16 cellular contexts compared by ENCODE assay signal in the genomic region with DNA sequence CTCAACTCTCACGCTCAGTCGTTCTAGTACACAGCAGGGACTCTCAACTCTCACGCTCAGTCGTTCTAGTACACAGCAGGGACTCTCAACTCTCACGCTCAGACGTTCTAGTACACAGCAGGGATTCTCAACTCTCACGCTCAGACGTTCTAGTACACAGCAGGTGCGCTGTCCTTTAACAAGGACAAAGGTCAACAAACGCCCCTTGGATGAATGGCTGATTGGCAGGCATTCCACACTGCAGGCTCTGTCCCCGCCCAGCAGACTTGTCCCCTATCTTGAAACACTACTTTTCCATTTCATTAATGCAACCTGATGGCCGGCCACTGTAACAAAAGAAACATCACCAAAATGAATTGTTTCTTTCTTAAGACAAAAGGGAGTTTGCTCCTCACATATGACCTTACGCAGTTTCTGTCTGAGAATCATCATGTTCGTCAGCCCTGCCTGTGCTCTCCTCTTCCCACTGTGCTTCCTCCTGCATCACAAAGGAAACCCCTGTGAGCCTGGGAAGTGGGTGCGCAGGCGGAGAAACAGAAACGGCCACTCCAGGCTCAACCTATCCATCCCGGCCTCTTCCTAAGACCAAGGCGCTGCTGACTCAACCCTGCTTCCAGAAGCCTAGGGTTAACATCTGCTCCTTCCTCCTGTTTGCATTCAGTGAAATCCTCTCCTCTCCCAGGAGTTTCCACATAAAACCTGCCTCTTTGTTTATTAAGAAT. TPM values are rescaled to one million over a fixed set of nuclear protein-coding genes. Genes with fewer than 3 reads are reported as not detected.
DNase-seq lines count a peak whose midpoint lies in the region; ATAC-seq, FAIRE-seq and TF ChIP-seq lines count a peak whose summit lies in the region.
"Had no signal": no experiment of that assay in that cellular context is flagged by ENCODE, and none has a peak within 500 bp of the region (broad histone marks: within the 10 kb centered on the region; RNA-seq: fewer than 3 reads in every experiment).

No MANE protein-coding gene starts in this region.

- H3K27me3 Mint-ChIP-seq in astrocyte (ENCODE audit: low read depth, unreplicated experiment) (no peaks in the 10 kb centered on the region), natural killer cell (ENCODE audit: low read depth in 2 of 2) (no peaks in the 10 kb centered on the region)
- no peaks in the 10 kb centered on the region for H3K27me3 Mint-ChIP-seq in activated T-cell treated with anti-CD3 and anti-CD28 coated beads, Interleukin-2, amount 50 U/mL, for 4 hours (ENCODE audit: low read depth)
- H3K27me3 Mint-ChIP-seq: CD4-positive, CD25-positive, alpha-beta regulatory T cell had no signal

- intact Hi-C loops in right lobe of liver (cut with DNase I) (loop anchor here in 1 of 2 donors (10.0 kb wide), 1 partner anchor 54 kb away; no protein-coding TSS in a partner anchor), natural killer cell (cut with micrococcal nuclease) (no loop called here)

- FAIRE-seq in A549 (lab: Jason Lieb, UNC) (no peak), astrocyte (lab: Jason Lieb, UNC) (no peak)
- FAIRE-seq: kidney had no signal

- H3K27me3 ChIP-seq in astrocyte (ENCODE audit: insufficient read depth, low read length), result no peaks in the 10 kb centered on the region
- H3K27me3 ChIP-seq in right lobe of liver, result no peaks in the 10 kb centered on the region
- H3K27me3 ChIP-seq: tibial artery had no signal

- POLR2A ChIA-PET in A549 (lab: Yijun Ruan, JAX), result no interaction called here

- H3K27ac Mint-ChIP-seq in astrocyte (ENCODE audit: unreplicated experiment) (no peak overlapping the region), natural killer cell (no peak overlapping the region)

- TF ChIP-seq POLR2A in A549 (IDR thresholded peaks at IDR 0.05; ENCODE audit: low read length), result no peak
- TF ChIP-seq POLR2A in right lobe of liver (IDR thresholded peaks at IDR 0.05), result no peak

- no peak for TF ChIP-seq EP300 in A549 (IDR thresholded peaks at IDR 0.05)

- peaks cover 86% of the 10 kb centered on the region for H3K79me2 ChIP-seq in astrocyte (ENCODE audit: insufficient read depth, low read length)

- H2AFZ ChIP-seq in astrocyte (ENCODE audit: low read depth, low read length), result no peak overlapping the region

- TF ChIP-seq CTCF in A549 (IDR thresholded peaks at IDR 0.05) (no peak), astrocyte (IDR thresholded peaks at IDR 0.05; ENCODE audit: insufficient read depth, low read depth, low read length) (no peak), right lobe of liver (IDR thresholded peaks at IDR 0.05) (no peak), natural killer cell (IDR thresholded peaks at IDR 0.05) (no peak)

- peaks cover 85% of the 10 kb centered on the region for H4K20me1 ChIP-seq in astrocyte (ENCODE audit: insufficient read depth, low read length)

- peak; percentile 48 to 70; a peak in 5 of 6 replicates for ATAC-seq in A549
- ATAC-seq in right lobe of liver, result peak; percentile 83 to 90 (median 88)
- no peak for ATAC-seq in GM21390 (IDR thresholded peaks at IDR 0.05; ENCODE audit: unreplicated experiment)
- ATAC-seq in natural killer cell, result no peak
- no peak for ATAC-seq in activated T-cell treated with anti-CD3 and anti-CD28 coated beads, Interleukin-2, amount 50 U/mL, for 4 hours

- H3K36me3 ChIP-seq in astrocyte (ENCODE audit: insufficient read depth, low read length) (peaks cover 4% of the 10 kb centered on the region), right lobe of liver (no peaks in the 10 kb centered on the region)
- H3K36me3 ChIP-seq: tibial artery had no signal

- peaks cover 7% of the 10 kb centered on the region for H3K36me3 Mint-ChIP-seq in astrocyte (ENCODE audit: low read depth, unreplicated experiment)
- no peaks in the 10 kb centered on the region for H3K36me3 Mint-ChIP-seq in natural killer cell
- H3K36me3 Mint-ChIP-seq in activated T-cell treated with anti-CD3 and anti-CD28 coated beads, Interleukin-2, amount 50 U/mL, for 4 hours (ENCODE audit: insufficient read depth), result peaks cover 11% of the 10 kb centered on the region

- CTCF ChIA-PET in A549 (lab: Yijun Ruan, JAX), result no interaction called here

- TF ChIP-seq RAD21 in A549 (conservative IDR thresholded peaks at IDR 0.05 in 1 of 2, IDR thresholded peaks at IDR 0.05 in 1 of 2), result no peak

- H3K9me3 ChIP-seq in A549 (no peaks in the 10 kb centered on the region), astrocyte (ENCODE audit: insufficient read depth, low read depth, low read length) (no peaks in the 10 kb centered on the region), right lobe of liver (no peaks in the 10 kb centered on the region)
- H3K9me3 ChIP-seq: tibial artery had no signal

- H3K4me2 ChIP-seq in A549 (peak overlapping the region; percentile 68), astrocyte (ENCODE audit: low read length) (peak overlapping the region; percentile 62)

- H3K9ac ChIP-seq in astrocyte (ENCODE audit: low read length), result peak overlapping the region; percentile 51

- DNase-seq in A549 (ENCODE audit: low read depth in 1 of 2, low spot score in 1 of 2) (no peak), DMS53 (lab: John Stamatoyannopoulos, UW) (peak; percentile 85), astrocyte (ENCODE audit: low read depth) (no peak), right lobe of liver (peak in 2 of 3 donors; percentile 71 to 78), ecto neural progenitor cell (ENCODE audit: low spot score) (no peak), natural killer cell (no peak)
- DNase-seq in activated T-cell treated with anti-CD3 and anti-CD28 coated beads, Interleukin-2, amount 50 U/mL, for 4 hours, result no peak
- DNase-seq: activated CD4-positive, alpha-beta T cell treated with anti-CD3 and anti-CD28 coated beads, Interleukin-2, amount 50 U/mL, for 4 hours; activated gamma-delta T cell treated with Interleukin-2 at 50 U/mL for 16 hours; CD4-positive, CD25-positive, alpha-beta regulatory T cell; KBM-7; kidney; NCI-H1417 treated with DMSO at 0.1 percent for 48 hours; NCI-H526 treated with DMSO at 0.1 percent for 48 hours; tibial artery had no signal

- H3K4me1 ChIP-seq in A549 (peaks cover 41% of the 10 kb centered on the region), astrocyte (ENCODE audit: insufficient read depth, low read length) (peaks cover 31% of the 10 kb centered on the region), right lobe of liver (peaks cover 0 to 23% (median 7%) of the 10 kb centered on the region in 4 donors)

- H3K4me3 ChIP-seq in A549 (no peak overlapping the region), astrocyte (ENCODE audit: insufficient read depth, low read depth, low read length) (no peak overlapping the region), right lobe of liver (no peak overlapping the region)
- H3K4me3 ChIP-seq: tibial artery had no signal

- H3K9me3 Mint-ChIP-seq in astrocyte (ENCODE audit: unreplicated experiment) (no peaks in the 10 kb centered on the region), natural killer cell (no peaks in the 10 kb centered on the region)
- H3K9me3 Mint-ChIP-seq in activated T-cell treated with anti-CD3 and anti-CD28 coated beads, Interleukin-2, amount 50 U/mL, for 4 hours, result no peaks in the 10 kb centered on the region

- H3K4me1 Mint-ChIP-seq in astrocyte (ENCODE audit: low read depth, unreplicated experiment) (peaks cover 31% of the 10 kb centered on the region), natural killer cell (peaks cover 20 to 23% of the 10 kb centered on the region in 2 donors)
- H3K4me1 Mint-ChIP-seq in activated T-cell treated with anti-CD3 and anti-CD28 coated beads, Interleukin-2, amount 50 U/mL, for 4 hours (ENCODE audit: low read depth), result peaks cover 38% of the 10 kb centered on the region

- H3K4me3 Mint-ChIP-seq in astrocyte (ENCODE audit: unreplicated experiment), result peak overlapping the region; percentile 52
- no peak overlapping the region for H3K4me3 Mint-ChIP-seq in natural killer cell
- H3K4me3 Mint-ChIP-seq in activated T-cell treated with anti-CD3 and anti-CD28 coated beads, Interleukin-2, amount 50 U/mL, for 4 hours, result no peak overlapping the region

- 74% methylated on average over 19 of the region's 19 CpGs for WGBS in A549 (ENCODE audit: missing lambda C conversion rate)
- WGBS in right lobe of liver (ENCODE audit: insufficient coverage, low coverage, low lambda C conversion rate, missing lambda C conversion rate), result 61% methylated on average over 17 of the region's 19 CpGs

- peak overlapping the region in 1 of 2 experiments; percentile 8; a peak in 1 of 6 replicates for H3K27ac ChIP-seq in A549
- H3K27ac ChIP-seq in astrocyte (ENCODE audit: low read depth, low read length), result peak overlapping the region; percentile 60
- H3K27ac ChIP-seq in right lobe of liver, result peak overlapping the region in 2 of 3 donors; percentile 16 to 55
- H3K27ac ChIP-seq: tibial artery had no signal

TF ChIP-seq in A549, 52 proteins besides CTCF, POLR2A, EP300 and RAD21 (continues in another document):
- TF ChIP-seq KDM1A (IDR thresholded peaks at IDR 0.05; ENCODE audit: low read depth) (no peak), RARB (CRISPR knock-in tag; IDR thresholded peaks at IDR 0.05) (no peak), NR3C1 (IDR thresholded peaks at IDR 0.05) (no peak), FOSL2 (IDR thresholded peaks at IDR 0.05) (no peak), FOSL2 (CRISPR knock-in tag; IDR thresholded peaks at IDR 0.05) (no peak), MYC (IDR thresholded peaks at IDR 0.05; ENCODE audit: borderline replicate concordance, low read length) (no peak), CBX8 (IDR thresholded peaks at IDR 0.05) (no peak), HDAC2 (IDR thresholded peaks at IDR 0.05) (no peak), ZFP36 (IDR thresholded peaks at IDR 0.05; ENCODE audit: borderline replicate concordance, partially characterized antibody) (no peak), JUNB (IDR thresholded peaks at IDR 0.05) (no peak), CHD4 (IDR thresholded peaks at IDR 0.05; ENCODE audit: borderline replicate concordance) (no peak), PHF8 (IDR thresholded peaks at IDR 0.05; ENCODE audit: borderline replicate concordance, low read depth) (no peak), POLR2AphosphoS2 (conservative IDR thresholded peaks at IDR 0.05; ENCODE audit: low read length) (no peak), HOXB13 (CRISPR knock-in tag; IDR thresholded peaks at IDR 0.05; ENCODE audit: low read depth) (no peak)

RNA-seq across cellular contexts. Expression of a gene that starts 59.8 kb away (rescaled TPM):
- 54.9 and 57.4 TPM in 2 replicates for polyA plus RNA-seq in A549 (2011; rRNA removed)
- polyA plus RNA-seq in A549 (2012; cell fraction: cytosol; rRNA removed), result 56.7 and 61.7 TPM in 2 replicates
- polyA plus RNA-seq in A549 (2012; cell fraction: nucleus; rRNA removed), result 130 and 154 TPM in 2 replicates
- 50.4 to 56.7 TPM (median 53.6 TPM) in 3 replicates for polyA plus RNA-seq in A549 (2017; fragmentation: RNase III; extraction: RNeasy Plus Mini Kit Qiagen cat#74134 plus additional on column Dnase treatment)
- polyA minus RNA-seq in A549 (2011; rRNA and poly(A)+ RNA removed), result 43.6 and 69.7 TPM in 2 replicates
- 213 TPM in 2 replicates for total RNA-seq in astrocyte
- 10 to 100 TPM; 26.2 to 65.8 (median 41.6) TPM for total RNA-seq in right lobe of liver
- 100 to 1,000 TPM; 230 to 299 (median 287) TPM for total RNA-seq in natural killer cell
- 100 to 1,000 TPM; 153 to 181 (median 162) TPM for total RNA-seq in activated T-cell treated with anti-CD3 and anti-CD28 coated beads, Interleukin-2, amount 50 U/mL, for 4 hours

Comparison
In these comparisons a context has a peak if more than half of its experiments do, and no peak if none do; other contexts are left out.
1. ATAC-seq: peak in A549 (2 of 2) and right lobe of liver (4 of 4); none in GM21390 (single experiment), natural killer cell (0 of 3) and activated T-cell treated with anti-CD3 and anti-CD28 coated beads, Interleukin-2, amount 50 U/mL, for 4 hours (0 of 2).
2. DNase-seq: peak in DMS53 (single experiment) and right lobe of liver (2 of 3); none in A549 (0 of 2), astrocyte (single experiment), ecto neural progenitor cell (single experiment), natural killer cell (single experiment) and activated T-cell treated with anti-CD3 and anti-CD28 coated beads, Interleukin-2, amount 50 U/mL, for 4 hours (single experiment).